In the genomic region with DNA sequence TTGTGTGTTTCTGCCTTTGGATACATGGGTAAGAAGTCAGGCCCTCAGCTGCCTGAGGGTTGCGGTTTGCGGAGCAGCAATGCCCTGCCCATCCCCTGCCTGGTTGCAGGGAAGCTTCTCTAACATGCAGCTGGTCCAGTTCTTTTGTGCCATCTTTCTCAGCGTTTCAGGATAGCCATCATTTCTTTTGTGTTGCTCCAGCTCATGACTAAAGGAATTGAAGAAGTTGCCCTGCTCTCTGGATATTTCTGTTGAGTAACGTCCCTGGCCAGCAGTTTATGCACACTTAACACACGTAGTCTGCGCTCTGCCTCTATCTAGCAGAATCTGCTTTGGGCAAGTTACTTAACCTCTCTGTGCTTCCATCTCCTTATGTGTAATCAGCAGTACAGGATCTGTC, we compare ENCODE assay signal across 21 cellular contexts.
"Had no signal": no experiment of that assay in that cellular context is flagged by ENCODE, and none has a peak within 500 bp of the region (broad histone marks: within the 10 kb centered on the region; RNA-seq: fewer than 3 reads in every experiment).

No MANE protein-coding gene starts in this region.

- ATAC-seq: esophagus mucosa, left cardiac atrium, lower lobe of right lung, natural killer cell, psoas muscle, sciatic nerve had no signal

- H3K27me3 Mint-ChIP-seq: memory B cell had no signal

- H3K9me3 Mint-ChIP-seq: immature natural killer cell, memory B cell, mesothelial cell of epicardium, natural killer cell had no signal

- H3K27me3 ChIP-seq: suprapubic skin, thyroid gland, upper lobe of left lung, vagina had no signal

- H3K36me3 ChIP-seq: thyroid gland, vagina had no signal

- H3K27ac ChIP-seq: coronary artery, left ventricle myocardium inferior, lower lobe of right lung, psoas muscle, suprapubic skin, thyroid gland, upper lobe of left lung, vagina had no signal

- H3K4me1 Mint-ChIP-seq: immature natural killer cell, natural killer cell had no signal

- H3K4me1 ChIP-seq: left ventricle myocardium inferior, lower lobe of right lung, psoas muscle, suprapubic skin, thyroid gland, upper lobe of left lung, vagina had no signal

- H3K27ac Mint-ChIP-seq: mesothelial cell of epicardium, natural killer cell had no signal

- H3K4me3 Mint-ChIP-seq: immature natural killer cell, memory B cell, mesothelial cell of epicardium, natural killer cell had no signal

- H3K9me3 ChIP-seq: left ventricle myocardium inferior, lower lobe of right lung, psoas muscle, suprapubic skin, thyroid gland, upper lobe of left lung, vagina had no signal

- H3K4me3 ChIP-seq: coronary artery, left ventricle myocardium inferior, lower lobe of right lung, psoas muscle, suprapubic skin, thyroid gland, upper lobe of left lung, vagina had no signal

- DNase-seq: effector CD8-positive, alpha-beta T cell; immature natural killer cell; left cardiac atrium; left ventricle myocardium inferior; lower lobe of right lung; natural killer cell; psoas muscle; retina; small intestine; stimulated activated CD4-positive, alpha-beta T cell treated with anti-CD3 and anti-CD28 coated beads, Interleukin-2, amount 100 ng/mL, for 48 hours; stimulated activated naive CD4-positive, alpha-beta T cell treated with Interleukin-2 at 50 U/mL for 16 hours; thyroid gland; upper lobe of left lung had no signal

- FAIRE-seq: keratinocyte, small intestine had no signal
